16 cellular contexts compared by ENCODE assay signal in genomic region chr5:1172670-1173404, GRCh38. TPM values are rescaled to one million over a fixed set of nuclear protein-coding genes. Genes with fewer than 3 reads are reported as not detected.
DNase-seq lines count a peak whose midpoint lies in the region; ATAC-seq and TF ChIP-seq lines count a peak whose summit lies in the region.
"Had no signal": no experiment of that assay in that cellular context is flagged by ENCODE, and none has a peak within 500 bp of the region (broad histone marks: within the 10 kb centered on the region; RNA-seq: fewer than 3 reads in every experiment).

No MANE protein-coding gene starts in this region.

- peak; percentile 47 for ATAC-seq in effector memory CD8-positive, alpha-beta T cell (replicated peaks)
- no peak for ATAC-seq in HG02981 (IDR thresholded peaks at IDR 0.05; ENCODE audit: unreplicated experiment)

- H3K36me3 Mint-ChIP-seq in activated naive CD4-positive, alpha-beta T cell treated with anti-CD3 and anti-CD28 coated beads, Interleukin-2, amount 50 U/mL, for 24 hours, result no peaks in the 10 kb centered on the region
- no peaks in the 10 kb centered on the region for H3K36me3 Mint-ChIP-seq in T-helper 2 cell treated with Interferon-gamma antibody and Interleukin-4, amounts not matched to agents 5 μg/mL and 100 μg/mL, for 36 hours (ENCODE audit: low read depth)
- no peaks in the 10 kb centered on the region for H3K36me3 Mint-ChIP-seq in effector memory CD8-positive, alpha-beta T cell (ENCODE audit: insufficient read depth)
- H3K36me3 Mint-ChIP-seq in stimulated activated naive CD8-positive, alpha-beta T cell treated with anti-CD3 and anti-CD28 coated beads, Interleukin-15, Interleukin-2, amounts not matched to agents 100 ng/mL and 50 ng/mL, for 24 hours (ENCODE audit: low read depth), result no peaks in the 10 kb centered on the region
- H3K36me3 Mint-ChIP-seq in mesothelial cell of epicardium, result no peaks in the 10 kb centered on the region

- H3K4me3 Mint-ChIP-seq in activated naive CD4-positive, alpha-beta T cell treated with anti-CD3 and anti-CD28 coated beads, Interleukin-2, amount 50 U/mL, for 24 hours, result peak overlapping the region; percentile 15
- peak overlapping the region; percentile 46 for H3K4me3 Mint-ChIP-seq in T-helper 2 cell treated with Interferon-gamma antibody and Interleukin-4, amounts not matched to agents 5 μg/mL and 100 μg/mL, for 36 hours
- H3K4me3 Mint-ChIP-seq in effector memory CD8-positive, alpha-beta T cell, result peak overlapping the region; percentile 46 to 53
- peak overlapping the region; percentile 37 for H3K4me3 Mint-ChIP-seq in stimulated activated naive CD8-positive, alpha-beta T cell treated with anti-CD3 and anti-CD28 coated beads, Interleukin-15, Interleukin-2, amounts not matched to agents 100 ng/mL and 50 ng/mL, for 24 hours
- no peak overlapping the region for H3K4me3 Mint-ChIP-seq in mesothelial cell of epicardium

- H3K4me1 Mint-ChIP-seq in activated naive CD4-positive, alpha-beta T cell treated with anti-CD3 and anti-CD28 coated beads, Interleukin-2, amount 50 U/mL, for 24 hours, result peaks cover 10% of the 10 kb centered on the region
- peaks cover 7% of the 10 kb centered on the region for H3K4me1 Mint-ChIP-seq in T-helper 2 cell treated with Interferon-gamma antibody and Interleukin-4, amounts not matched to agents 5 μg/mL and 100 μg/mL, for 36 hours (ENCODE audit: low read depth)
- peaks cover 7 to 10% of the 10 kb centered on the region in 2 donors for H3K4me1 Mint-ChIP-seq in effector memory CD8-positive, alpha-beta T cell (ENCODE audit: low read depth in 2 of 2)
- peaks cover 3% of the 10 kb centered on the region for H3K4me1 Mint-ChIP-seq in stimulated activated naive CD8-positive, alpha-beta T cell treated with anti-CD3 and anti-CD28 coated beads, Interleukin-15, Interleukin-2, amounts not matched to agents 100 ng/mL and 50 ng/mL, for 24 hours (ENCODE audit: low read depth)
- peaks cover 2% of the 10 kb centered on the region for H3K4me1 Mint-ChIP-seq in mesothelial cell of epicardium

- no peak overlapping the region for H3K27ac Mint-ChIP-seq in activated naive CD4-positive, alpha-beta T cell treated with anti-CD3 and anti-CD28 coated beads, Interleukin-2, amount 50 U/mL, for 24 hours
- H3K27ac Mint-ChIP-seq in T-helper 2 cell treated with Interferon-gamma antibody and Interleukin-4, amounts not matched to agents 5 μg/mL and 100 μg/mL, for 36 hours, result no peak overlapping the region
- H3K27ac Mint-ChIP-seq in effector memory CD8-positive, alpha-beta T cell, result peak overlapping the region in 1 of 2 donors; percentile 26
- H3K27ac Mint-ChIP-seq in stimulated activated naive CD8-positive, alpha-beta T cell treated with anti-CD3 and anti-CD28 coated beads, Interleukin-15, Interleukin-2, amounts not matched to agents 100 ng/mL and 50 ng/mL, for 24 hours, result no peak overlapping the region
- H3K27ac Mint-ChIP-seq in mesothelial cell of epicardium, result no peak overlapping the region
- H3K27ac Mint-ChIP-seq: progenitor cell of endocrine pancreas had no signal

- no peak for DNase-seq in activated naive CD4-positive, alpha-beta T cell treated with anti-CD3 and anti-CD28 coated beads, Interleukin-2, amount 50 U/mL, for 16 hours
- no peak for DNase-seq in T-helper 2 cell treated with Interferon-gamma antibody and Interleukin-4, amounts not matched to agents 5 μg/mL and 100 μg/mL, for 36 hours (ENCODE audit: low spot score)
- DNase-seq in effector memory CD8-positive, alpha-beta T cell, result peak in 2 of 3 experiments; percentile 17 to 24
- DNase-seq in islet precursor cell (no peak), mesothelial cell of epicardium (ENCODE audit: low spot score in 2 of 2, unreplicated experiment in 2 of 2) (no peak)
- DNase-seq: EL, NCI-H1436 treated with DMSO at 0.1 percent for 48 hours, NCI-H526, SHP77 treated with DMSO at 0.1 percent for 48 hours, stomach had no signal

- no peak for TF ChIP-seq CTCF in mesothelial cell of epicardium (IDR thresholded peaks at IDR 0.05; ENCODE audit: unreplicated experiment)

- peaks cover 2% of the 10 kb centered on the region for H3K27me3 Mint-ChIP-seq in activated naive CD4-positive, alpha-beta T cell treated with anti-CD3 and anti-CD28 coated beads, Interleukin-2, amount 50 U/mL, for 24 hours
- peaks cover 2% of the 10 kb centered on the region for H3K27me3 Mint-ChIP-seq in T-helper 2 cell treated with Interferon-gamma antibody and Interleukin-4, amounts not matched to agents 5 μg/mL and 100 μg/mL, for 36 hours (ENCODE audit: low read depth)
- peaks cover 6 to 37% of the 10 kb centered on the region in 2 donors for H3K27me3 Mint-ChIP-seq in effector memory CD8-positive, alpha-beta T cell
- peaks cover 3% of the 10 kb centered on the region for H3K27me3 Mint-ChIP-seq in stimulated activated naive CD8-positive, alpha-beta T cell treated with anti-CD3 and anti-CD28 coated beads, Interleukin-15, Interleukin-2, amounts not matched to agents 100 ng/mL and 50 ng/mL, for 24 hours
- H3K27me3 Mint-ChIP-seq in mesothelial cell of epicardium (ENCODE audit: low read depth), result peaks cover 25% of the 10 kb centered on the region
- H3K27me3 Mint-ChIP-seq: progenitor cell of endocrine pancreas had no signal

- H3K9me3 Mint-ChIP-seq in activated naive CD4-positive, alpha-beta T cell treated with anti-CD3 and anti-CD28 coated beads, Interleukin-2, amount 50 U/mL, for 24 hours, result no peaks in the 10 kb centered on the region
- no peaks in the 10 kb centered on the region for H3K9me3 Mint-ChIP-seq in T-helper 2 cell treated with Interferon-gamma antibody and Interleukin-4, amounts not matched to agents 5 μg/mL and 100 μg/mL, for 36 hours
- no peaks in the 10 kb centered on the region for H3K9me3 Mint-ChIP-seq in effector memory CD8-positive, alpha-beta T cell
- no peaks in the 10 kb centered on the region for H3K9me3 Mint-ChIP-seq in stimulated activated naive CD8-positive, alpha-beta T cell treated with anti-CD3 and anti-CD28 coated beads, Interleukin-15, Interleukin-2, amounts not matched to agents 100 ng/mL and 50 ng/mL, for 24 hours
- H3K9me3 Mint-ChIP-seq in mesothelial cell of epicardium, result no peaks in the 10 kb centered on the region

RNA-seq across cellular contexts. Expression of gene SLC6A19, which starts 28.6 kb away (rescaled TPM):
- not detected in 3 replicates for total RNA-seq in mesothelial cell of epicardium
- total RNA-seq: fibroblast of lung, H4 had no signal

RNA-seq across cellular contexts. Expression of gene SLC6A18, which starts 52.3 kb away (rescaled TPM):
- not detected in 3 replicates for total RNA-seq in mesothelial cell of epicardium
- total RNA-seq: fibroblast of lung, H4, progenitor cell of endocrine pancreas, stomach had no signal

Comparison
In these comparisons a context has a peak if more than half of its experiments do, and no peak if none do; other contexts are left out.
1. DNase-seq: peak in effector memory CD8-positive, alpha-beta T cell (2 of 3); none in activated naive CD4-positive, alpha-beta T cell treated with anti-CD3 and anti-CD28 coated beads, Interleukin-2, amount 50 U/mL, for 16 hours (single experiment), T-helper 2 cell treated with Interferon-gamma antibody and Interleukin-4, amounts not matched to agents 5 μg/mL and 100 μg/mL, for 36 hours (single experiment), islet precursor cell (single experiment) and mesothelial cell of epicardium (0 of 2).